1 cellular context compared by ENCODE assay signal in the genomic region with DNA sequence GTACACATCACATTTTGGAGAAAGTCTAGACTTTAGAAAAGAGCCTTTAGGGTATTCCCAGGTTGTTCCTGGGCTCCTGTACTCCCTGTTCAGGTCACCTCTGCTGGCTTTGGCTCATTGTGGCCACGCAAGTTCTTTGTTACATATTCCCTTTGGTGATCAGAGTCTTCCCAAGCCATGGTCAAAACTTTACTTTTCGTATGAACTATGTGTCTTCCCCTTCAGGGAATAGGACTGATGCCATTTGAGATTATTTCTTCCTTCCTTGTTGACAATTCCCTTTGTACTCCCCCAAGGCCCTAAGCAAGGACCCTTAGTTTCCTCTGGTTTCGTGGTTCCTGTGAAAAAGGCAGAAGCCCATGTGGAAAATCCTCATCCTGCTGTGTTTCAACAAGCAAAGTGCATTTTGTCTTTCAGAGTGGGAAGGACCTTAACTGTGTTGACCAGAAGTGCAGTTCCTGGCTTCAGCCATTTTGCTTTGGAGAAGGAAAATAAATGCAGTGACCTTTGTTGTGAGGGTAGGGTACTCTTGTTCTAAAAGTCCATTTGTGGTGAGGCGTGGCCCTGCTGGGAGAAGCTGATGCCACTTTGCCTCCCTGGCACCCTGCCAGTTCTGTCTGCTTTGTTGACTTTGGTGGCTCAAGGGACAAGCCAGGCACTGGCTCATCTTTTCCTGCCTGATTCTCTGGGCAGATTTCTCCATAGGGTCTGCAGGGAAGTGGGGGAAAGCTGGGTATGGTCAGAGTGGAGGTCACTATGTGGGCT.
A peak's percentile ranks its signal among the peaks of the same experiment; 100 is the strongest.
TF ChIP-seq lines count a peak whose summit lies in the region.

No MANE protein-coding gene starts in this region.

TF ChIP-seq in HepG2, 621 proteins besides CTCF, POLR2A, EP300 and RAD21 (continued from another document and continues in another):
- TF ChIP-seq, protein P1, sequence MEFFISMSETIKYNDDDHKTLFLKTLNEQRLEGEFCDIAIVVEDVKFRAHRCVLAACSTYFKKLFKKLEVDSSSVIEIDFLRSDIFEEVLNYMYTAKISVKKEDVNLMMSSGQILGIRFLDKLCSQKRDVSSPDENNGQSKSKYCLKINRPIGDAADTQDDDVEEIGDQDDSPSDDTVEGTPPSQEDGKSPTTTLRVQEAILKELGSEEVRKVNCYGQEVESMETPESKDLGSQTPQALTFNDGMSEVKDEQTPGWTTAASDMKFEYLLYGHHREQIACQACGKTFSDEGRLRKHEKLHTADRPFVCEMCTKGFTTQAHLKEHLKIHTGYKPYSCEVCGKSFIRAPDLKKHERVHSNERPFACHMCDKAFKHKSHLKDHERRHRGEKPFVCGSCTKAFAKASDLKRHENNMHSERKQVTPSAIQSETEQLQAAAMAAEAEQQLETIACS (CRISPR knock-in tag; IDR thresholded peaks at IDR 0.05): 0 out of 2 replicates have a peak, but pooled peaks have one; percentile 24
- TF ChIP-seq ZNF766 (CRISPR knock-in tag; IDR thresholded peaks at IDR 0.05; ENCODE audit: borderline replicate concordance) (0 out of 2 replicates have a peak, but pooled peaks have one; percentile 26), ZNF143 (CRISPR knock-in tag; IDR thresholded peaks at IDR 0.05) (peak; percentile 45; the same call in 1 of the 2 replicates), FOSL2 (CRISPR knock-in tag; IDR thresholded peaks at IDR 0.05) (peak; percentile 67), ZNF451 (CRISPR knock-in tag; IDR thresholded peaks at IDR 0.05) (no peak), DPF2 (CRISPR knock-in tag; IDR thresholded peaks at IDR 0.05; ENCODE audit: borderline replicate concordance, low read depth) (no peak), ZNF251 (CRISPR knock-in tag; IDR thresholded peaks at IDR 0.05) (no peak), BHLHE40 (IDR thresholded peaks at IDR 0.05; ENCODE audit: low read length) (no peak), EZH2 (conservative IDR thresholded peaks at IDR 0.05; ENCODE audit: low read depth, low read length) (no peak), RBAK (CRISPR knock-in tag; IDR thresholded peaks at IDR 0.05) (no peak), TRIM24 (CRISPR knock-in tag; IDR thresholded peaks at IDR 0.05) (no peak), MAFG (CRISPR knock-in tag; IDR thresholded peaks at IDR 0.05) (no peak), ZNF205 (CRISPR knock-in tag; IDR thresholded peaks at IDR 0.05) (no peak), TSC22D2 (CRISPR knock-in tag; IDR thresholded peaks at IDR 0.05; ENCODE audit: borderline replicate concordance) (no peak), KDM6A (CRISPR knock-in tag; IDR thresholded peaks at IDR 0.05; ENCODE audit: low read depth) (peak; percentile 53; the same call in 1 of the 2 replicates), ZNF34 (CRISPR knock-in tag; IDR thresholded peaks at IDR 0.05; ENCODE audit: borderline replicate concordance) (no peak), KDM3A (CRISPR knock-in tag; IDR thresholded peaks at IDR 0.05; ENCODE audit: low read depth) (0 out of 2 replicates have a peak, but pooled peaks have one; percentile 62), CHD2 (IDR thresholded peaks at IDR 0.05; ENCODE audit: low read depth, low read length) (no peak), NKX3-1 (CRISPR knock-in tag; IDR thresholded peaks at IDR 0.05) (0 out of 2 replicates have a peak, but pooled peaks have one; percentile 63), ZNF691 (CRISPR knock-in tag; IDR thresholded peaks at IDR 0.05; ENCODE audit: borderline replicate concordance, low read depth) (no peak), ZNF354B (CRISPR knock-in tag; IDR thresholded peaks at IDR 0.05) (no peak), TEF (CRISPR knock-in tag; IDR thresholded peaks at IDR 0.05) (no peak), NPAS2 (CRISPR knock-in tag; IDR thresholded peaks at IDR 0.05; ENCODE audit: borderline replicate concordance) (no peak), ZNF713 (CRISPR knock-in tag; IDR thresholded peaks at IDR 0.05) (no peak), SOX6 (IDR thresholded peaks at IDR 0.05) (no peak), SOX6 (CRISPR knock-in tag; IDR thresholded peaks at IDR 0.05) (peak; percentile 62), ZNF569 (CRISPR knock-in tag; IDR thresholded peaks at IDR 0.05; ENCODE audit: borderline replicate concordance) (no peak), ZNF839 (CRISPR knock-in tag; IDR thresholded peaks at IDR 0.05; ENCODE audit: borderline replicate concordance) (no peak), ZNF296 (CRISPR knock-in tag; conservative IDR thresholded peaks at IDR 0.05) (no peak), WIZ (CRISPR knock-in tag; IDR thresholded peaks at IDR 0.05) (no peak), NFKBIZ (CRISPR knock-in tag; IDR thresholded peaks at IDR 0.05) (no peak), PHF8 (CRISPR knock-in tag; IDR thresholded peaks at IDR 0.05) (no peak), CBX1 (IDR thresholded peaks at IDR 0.05; ENCODE audit: low read depth) (no peak), MEIS2 (CRISPR knock-in tag; IDR thresholded peaks at IDR 0.05) (peak; percentile 58; the same call in 1 of the 2 replicates), HOXA7 (CRISPR knock-in tag; IDR thresholded peaks at IDR 0.05) (no peak), KMT2B (CRISPR knock-in tag; IDR thresholded peaks at IDR 0.05) (0 out of 2 replicates have a peak, but pooled peaks have one; percentile 50), SPEN (CRISPR knock-in tag; IDR thresholded peaks at IDR 0.05; ENCODE audit: low read depth) (no peak), SIN3B (IDR thresholded peaks at IDR 0.05; ENCODE audit: low read length) (no peak), ZNF883 (CRISPR knock-in tag; IDR thresholded peaks at IDR 0.05; ENCODE audit: not compliant biosample characterization) (no peak), JDP2 (CRISPR knock-in tag; IDR thresholded peaks at IDR 0.05; ENCODE audit: borderline replicate concordance) (no peak), HMG20A (CRISPR knock-in tag; IDR thresholded peaks at IDR 0.05; ENCODE audit: borderline replicate concordance) (peak; percentile 36; the same call in 1 of the 2 replicates), KDM5A (IDR thresholded peaks at IDR 0.05; ENCODE audit: borderline replicate concordance, low read length) (no peak), KLF11 (CRISPR knock-in tag; IDR thresholded peaks at IDR 0.05) (0 out of 2 replicates have a peak, but pooled peaks have one; percentile 42), RBM39 (IDR thresholded peaks at IDR 0.05; ENCODE audit: low read depth, low read length, poor library complexity, severe bottlenecking) (no peak), IRF2 (CRISPR knock-in tag; IDR thresholded peaks at IDR 0.05) (peak; percentile 76), POLR2AphosphoS2 (IDR thresholded peaks at IDR 0.05; ENCODE audit: low read depth, low read length) (no peak), ZNF547 (CRISPR knock-in tag; IDR thresholded peaks at IDR 0.05) (no peak)
- TF ChIP-seq, protein P2, sequence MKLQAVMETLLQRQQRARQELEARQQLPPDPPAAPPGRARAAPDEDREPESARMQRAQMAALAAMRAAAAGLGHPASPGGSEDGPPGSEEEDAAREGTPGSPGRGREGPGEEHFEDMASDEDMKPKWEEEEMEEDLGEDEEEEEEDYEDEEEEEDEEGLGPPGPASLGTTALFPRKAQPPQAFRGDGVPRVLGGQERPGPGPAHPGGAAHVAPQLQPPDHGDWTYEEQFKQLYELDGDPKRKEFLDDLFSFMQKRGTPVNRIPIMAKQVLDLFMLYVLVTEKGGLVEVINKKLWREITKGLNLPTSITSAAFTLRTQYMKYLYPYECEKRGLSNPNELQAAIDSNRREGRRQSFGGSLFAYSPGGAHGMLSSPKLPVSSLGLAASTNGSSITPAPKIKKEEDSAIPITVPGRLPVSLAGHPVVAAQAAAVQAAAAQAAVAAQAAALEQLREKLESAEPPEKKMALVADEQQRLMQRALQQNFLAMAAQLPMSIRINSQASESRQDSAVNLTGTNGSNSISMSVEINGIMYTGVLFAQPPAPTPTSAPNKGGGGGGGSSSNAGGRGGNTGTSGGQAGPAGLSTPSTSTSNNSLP (IDR thresholded peaks at IDR 0.05; ENCODE audit: low read depth, low read length): no peak
- TF ChIP-seq, protein P3, sequence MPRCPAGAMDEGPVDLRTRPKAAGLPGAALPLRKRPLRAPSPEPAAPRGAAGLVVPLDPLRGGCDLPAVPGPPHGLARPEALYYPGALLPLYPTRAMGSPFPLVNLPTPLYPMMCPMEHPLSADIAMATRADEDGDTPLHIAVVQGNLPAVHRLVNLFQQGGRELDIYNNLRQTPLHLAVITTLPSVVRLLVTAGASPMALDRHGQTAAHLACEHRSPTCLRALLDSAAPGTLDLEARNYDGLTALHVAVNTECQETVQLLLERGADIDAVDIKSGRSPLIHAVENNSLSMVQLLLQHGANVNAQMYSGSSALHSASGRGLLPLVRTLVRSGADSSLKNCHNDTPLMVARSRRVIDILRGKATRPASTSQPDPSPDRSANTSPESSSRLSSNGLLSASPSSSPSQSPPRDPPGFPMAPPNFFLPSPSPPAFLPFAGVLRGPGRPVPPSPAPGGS (CRISPR knock-in tag; IDR thresholded peaks at IDR 0.05): no peak
- TF ChIP-seq, protein P4, sequence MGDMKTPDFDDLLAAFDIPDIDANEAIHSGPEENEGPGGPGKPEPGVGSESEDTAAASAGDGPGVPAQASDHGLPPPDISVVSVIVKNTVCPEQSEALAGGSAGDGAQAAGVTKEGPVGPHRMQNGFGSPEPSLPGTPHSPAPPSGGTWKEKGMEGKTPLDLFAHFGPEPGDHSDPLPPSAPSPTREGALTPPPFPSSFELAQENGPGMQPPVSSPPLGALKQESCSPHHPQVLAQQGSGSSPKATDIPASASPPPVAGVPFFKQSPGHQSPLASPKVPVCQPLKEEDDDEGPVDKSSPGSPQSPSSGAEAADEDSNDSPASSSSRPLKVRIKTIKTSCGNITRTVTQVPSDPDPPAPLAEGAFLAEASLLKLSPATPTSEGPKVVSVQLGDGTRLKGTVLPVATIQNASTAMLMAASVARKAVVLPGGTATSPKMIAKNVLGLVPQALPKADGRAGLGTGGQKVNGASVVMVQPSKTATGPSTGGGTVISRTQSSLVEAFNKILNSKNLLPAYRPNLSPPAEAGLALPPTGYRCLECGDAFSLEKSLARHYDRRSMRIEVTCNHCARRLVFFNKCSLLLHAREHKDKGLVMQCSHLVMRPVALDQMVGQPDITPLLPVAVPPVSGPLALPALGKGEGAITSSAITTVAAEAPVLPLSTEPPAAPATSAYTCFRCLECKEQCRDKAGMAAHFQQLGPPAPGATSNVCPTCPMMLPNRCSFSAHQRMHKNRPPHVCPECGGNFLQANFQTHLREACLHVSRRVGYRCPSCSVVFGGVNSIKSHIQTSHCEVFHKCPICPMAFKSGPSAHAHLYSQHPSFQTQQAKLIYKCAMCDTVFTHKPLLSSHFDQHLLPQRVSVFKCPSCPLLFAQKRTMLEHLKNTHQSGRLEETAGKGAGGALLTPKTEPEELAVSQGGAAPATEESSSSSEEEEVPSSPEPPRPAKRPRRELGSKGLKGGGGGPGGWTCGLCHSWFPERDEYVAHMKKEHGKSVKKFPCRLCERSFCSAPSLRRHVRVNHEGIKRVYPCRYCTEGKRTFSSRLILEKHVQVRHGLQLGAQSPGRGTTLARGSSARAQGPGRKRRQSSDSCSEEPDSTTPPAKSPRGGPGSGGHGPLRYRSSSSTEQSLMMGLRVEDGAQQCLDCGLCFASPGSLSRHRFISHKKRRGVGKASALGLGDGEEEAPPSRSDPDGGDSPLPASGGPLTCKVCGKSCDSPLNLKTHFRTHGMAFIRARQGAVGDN (CRISPR knock-in tag; IDR thresholded peaks at IDR 0.05): peak; percentile 56
- TF ChIP-seq, protein P5, sequence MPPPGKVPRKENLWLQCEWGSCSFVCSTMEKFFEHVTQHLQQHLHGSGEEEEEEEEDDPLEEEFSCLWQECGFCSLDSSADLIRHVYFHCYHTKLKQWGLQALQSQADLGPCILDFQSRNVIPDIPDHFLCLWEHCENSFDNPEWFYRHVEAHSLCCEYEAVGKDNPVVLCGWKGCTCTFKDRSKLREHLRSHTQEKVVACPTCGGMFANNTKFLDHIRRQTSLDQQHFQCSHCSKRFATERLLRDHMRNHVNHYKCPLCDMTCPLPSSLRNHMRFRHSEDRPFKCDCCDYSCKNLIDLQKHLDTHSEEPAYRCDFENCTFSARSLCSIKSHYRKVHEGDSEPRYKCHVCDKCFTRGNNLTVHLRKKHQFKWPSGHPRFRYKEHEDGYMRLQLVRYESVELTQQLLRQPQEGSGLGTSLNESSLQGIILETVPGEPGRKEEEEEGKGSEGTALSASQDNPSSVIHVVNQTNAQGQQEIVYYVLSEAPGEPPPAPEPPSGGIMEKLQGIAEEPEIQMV (CRISPR knock-in tag; IDR thresholded peaks at IDR 0.05; ENCODE audit: low read depth): no peak
- TF ChIP-seq, protein P6, sequence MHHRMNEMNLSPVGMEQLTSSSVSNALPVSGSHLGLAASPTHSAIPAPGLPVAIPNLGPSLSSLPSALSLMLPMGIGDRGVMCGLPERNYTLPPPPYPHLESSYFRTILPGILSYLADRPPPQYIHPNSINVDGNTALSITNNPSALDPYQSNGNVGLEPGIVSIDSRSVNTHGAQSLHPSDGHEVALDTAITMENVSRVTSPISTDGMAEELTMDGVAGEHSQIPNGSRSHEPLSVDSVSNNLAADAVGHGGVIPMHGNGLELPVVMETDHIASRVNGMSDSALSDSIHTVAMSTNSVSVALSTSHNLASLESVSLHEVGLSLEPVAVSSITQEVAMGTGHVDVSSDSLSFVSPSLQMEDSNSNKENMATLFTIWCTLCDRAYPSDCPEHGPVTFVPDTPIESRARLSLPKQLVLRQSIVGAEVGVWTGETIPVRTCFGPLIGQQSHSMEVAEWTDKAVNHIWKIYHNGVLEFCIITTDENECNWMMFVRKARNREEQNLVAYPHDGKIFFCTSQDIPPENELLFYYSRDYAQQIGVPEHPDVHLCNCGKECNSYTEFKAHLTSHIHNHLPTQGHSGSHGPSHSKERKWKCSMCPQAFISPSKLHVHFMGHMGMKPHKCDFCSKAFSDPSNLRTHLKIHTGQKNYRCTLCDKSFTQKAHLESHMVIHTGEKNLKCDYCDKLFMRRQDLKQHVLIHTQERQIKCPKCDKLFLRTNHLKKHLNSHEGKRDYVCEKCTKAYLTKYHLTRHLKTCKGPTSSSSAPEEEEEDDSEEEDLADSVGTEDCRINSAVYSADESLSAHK (CRISPR knock-in tag; IDR thresholded peaks at IDR 0.05; ENCODE audit: borderline replicate concordance): no peak
